7 cellular contexts compared by ENCODE assay signal in genomic region chr17:30666838-30667508, GRCh38.
DNase-seq lines count a peak whose midpoint lies in the region; ATAC-seq and TF ChIP-seq lines count a peak whose summit lies in the region.
"Not testable (repeated sequence)": the region's sequence is repeated elsewhere in the genome, so short reads cannot be mapped to it uniquely, and the experiment has no call there.

No MANE protein-coding gene starts in this region.

- H3K9me2 ChIP-seq in PC-9 (ENCODE audit: insufficient read depth) = not testable (repeated sequence)

- H4K20me1 ChIP-seq in H9 (ENCODE audit: control insufficient read depth, insufficient read depth, insufficient read length); PC-9 (ENCODE audit: insufficient read depth): not testable (repeated sequence)

- CTCF ChIA-PET in PC-9 (lab: Charles Lee) = not testable (repeated sequence)

- not testable (repeated sequence) for H3K79me2 ChIP-seq in H9 (ENCODE audit: insufficient read depth, low read length); PC-9 (ENCODE audit: low read depth)

- H2BK20ac ChIP-seq in H9 (ENCODE audit: low read depth, low read length, poor library complexity, severe bottlenecking) = not testable (repeated sequence)

- H3K27me3 ChIP-seq in H9 (ENCODE audit: insufficient read depth, low read length); PC-9 (ENCODE audit: insufficient read depth, low read depth); skeletal muscle satellite cell (ENCODE audit: control insufficient read depth, insufficient read depth, low read length): not testable (repeated sequence)

- H3K23me2 ChIP-seq in H9 (ENCODE audit: insufficient read length, low read depth, low read length, poor library complexity, severe bottlenecking) = not testable (repeated sequence)

- not testable (repeated sequence) for H3K27ac ChIP-seq in H9 (ENCODE audit: insufficient read length, low read depth, low read length); PC-9

- not testable (repeated sequence) for H3K56ac ChIP-seq in H9 (ENCODE audit: insufficient read length, low read depth, low read length)

- WGBS in H9 (ENCODE audit: extremely low coverage, insufficient read length, low lambda C conversion rate) = no CpG with 5 or more reads among the region's 18 CpGs

- not testable (repeated sequence) for H3K79me1 ChIP-seq in H9 (ENCODE audit: insufficient read depth, low read depth, low read length, poor library complexity, severe bottlenecking)

- H4K91ac ChIP-seq in H9 (ENCODE audit: insufficient read length, low read depth, low read length) = not testable (repeated sequence)

- H2BK15ac ChIP-seq in H9 (ENCODE audit: low read depth, low read length) = not testable (repeated sequence)

- H3K14ac ChIP-seq in H9 (ENCODE audit: insufficient read depth, low read length) = not testable (repeated sequence)

- H3K4me1 ChIP-seq in H9 (ENCODE audit: insufficient read depth, low read length); PC-9 (replicated peaks; ENCODE audit: insufficient read depth); skeletal muscle satellite cell (ENCODE audit: control insufficient read depth, insufficient read depth, low read length): not testable (repeated sequence)

- not testable (repeated sequence) for H2BK120ac ChIP-seq in H9 (ENCODE audit: low read depth, low read length, poor library complexity, severe bottlenecking)

- H3K4me1 Mint-ChIP-seq in H9 = peaks cover 10 to 13% of the 10 kb centered on the region in 2 experiments
- not testable (repeated sequence) for H3K4me1 Mint-ChIP-seq in activated naive CD4-positive, alpha-beta T cell treated with anti-CD3 and anti-CD28 coated beads, Interleukin-2, amount 50 U/mL, for 24 hours; effector memory CD8-positive, alpha-beta T cell (ENCODE audit: low read depth in 2 of 2); natural killer cell treated with Interleukin-12 subunit alpha and Interleukin-12 subunit beta and Interleukin-15 and Interleukin-18, amount 100 ng/mL, for 72 hours (ENCODE audit: low read depth in 2 of 2)

- H3T11ph ChIP-seq in H9 (ENCODE audit: low read length) = not testable (repeated sequence)

- not testable (repeated sequence) for H3F3A ChIP-seq in PC-9 (ENCODE audit: insufficient read depth, low read depth)

- H2AFZ ChIP-seq in H9 (ENCODE audit: low read length); PC-9: not testable (repeated sequence)

- H4K5ac ChIP-seq in H9 (ENCODE audit: insufficient read length, low read depth, low read length) = not testable (repeated sequence)

- POLR2A ChIA-PET in PC-9 (lab: Charles Lee; ENCODE audit: unreplicated experiment) = not testable (repeated sequence)

- peak overlapping the region; percentile 58; the same call in 1 of the 2 replicates for H3K4me3 ChIP-seq in PC-9
- H3K4me3 ChIP-seq in iPS-11a (ENCODE audit: low read depth, low read length) = peak overlapping the region; percentile 33
- not testable (repeated sequence) for H3K4me3 ChIP-seq in skeletal muscle satellite cell (ENCODE audit: low read length)

- not testable (repeated sequence) for H3K36me3 Mint-ChIP-seq in H9 (ENCODE audit: insufficient read depth in 1 of 3, low read depth in 3 of 3); activated naive CD4-positive, alpha-beta T cell treated with anti-CD3 and anti-CD28 coated beads, Interleukin-2, amount 50 U/mL, for 24 hours; effector memory CD8-positive, alpha-beta T cell (ENCODE audit: insufficient read depth); natural killer cell treated with Interleukin-12 subunit alpha and Interleukin-12 subunit beta and Interleukin-15 and Interleukin-18, amount 100 ng/mL, for 72 hours

- H3K4me3 Mint-ChIP-seq in H9 = peak overlapping the region; percentile 72 to 86
- peak overlapping the region; percentile 27 for H3K4me3 Mint-ChIP-seq in activated naive CD4-positive, alpha-beta T cell treated with anti-CD3 and anti-CD28 coated beads, Interleukin-2, amount 50 U/mL, for 24 hours
- H3K4me3 Mint-ChIP-seq in effector memory CD8-positive, alpha-beta T cell = peak overlapping the region; percentile 38 to 61
- H3K4me3 Mint-ChIP-seq in natural killer cell treated with Interleukin-12 subunit alpha and Interleukin-12 subunit beta and Interleukin-15 and Interleukin-18, amount 100 ng/mL, for 72 hours = peak overlapping the region; percentile 39

- BruUV-seq in PC-9 (replicated peaks; lab: Mats Ljungman, UMichigan) = not testable (repeated sequence)

- H3K9me3 ChIP-seq in H9 (ENCODE audit: control insufficient read depth, low read depth, low read length); PC-9 (ENCODE audit: insufficient read depth, low read depth); skeletal muscle satellite cell (replicated peaks; ENCODE audit: low read length): not testable (repeated sequence)

- H2BK12ac ChIP-seq in H9 (ENCODE audit: insufficient read length, low read depth, low read length) = not testable (repeated sequence)

- not testable (repeated sequence) for H3K27me3 Mint-ChIP-seq in H9 (ENCODE audit: low read depth); activated naive CD4-positive, alpha-beta T cell treated with anti-CD3 and anti-CD28 coated beads, Interleukin-2, amount 50 U/mL, for 24 hours; effector memory CD8-positive, alpha-beta T cell; natural killer cell treated with Interleukin-12 subunit alpha and Interleukin-12 subunit beta and Interleukin-15 and Interleukin-18, amount 100 ng/mL, for 72 hours

- not testable (repeated sequence) for H3K4ac ChIP-seq in H9 (ENCODE audit: low read depth, low read length)

- not testable (repeated sequence) for H3K23ac ChIP-seq in H9 (ENCODE audit: insufficient read length, low read depth, low read length)

- not testable (repeated sequence) for H3K36me3 ChIP-seq in PC-9 (ENCODE audit: low read depth); skeletal muscle satellite cell (ENCODE audit: insufficient read depth, low read length)

- not testable (repeated sequence) for H2AK5ac ChIP-seq in H9 (ENCODE audit: insufficient read length, low read length)

- H4K8ac ChIP-seq in H9 (replicated peaks; ENCODE audit: insufficient read length, low read depth, low read length) = not testable (repeated sequence)

- intact Hi-C loops in PC-9 (cut with micrococcal nuclease; ENCODE audit: unreplicated experiment) = not testable (repeated sequence)

- H3K9ac ChIP-seq in H9 (ENCODE audit: extremely low read depth, insufficient read length, low read length) = not testable (repeated sequence)
- peak overlapping the region; percentile 11 for H3K9ac ChIP-seq in skeletal muscle satellite cell (ENCODE audit: low read depth, low read length)

- DNase-seq in H9 = peak; percentile 55
- DNase-seq in PC-9; effector memory CD8-positive, alpha-beta T cell; natural killer cell treated with Interleukin-12 subunit alpha and Interleukin-12 subunit beta and Interleukin-15 and Interleukin-18, amount 100 ng/mL, for 72 hours (ENCODE audit: low spot score): not testable (repeated sequence)

- H2BK5ac ChIP-seq in H9 (ENCODE audit: insufficient read length, low read length) = not testable (repeated sequence)

- H3K4me2 ChIP-seq in H9 (ENCODE audit: insufficient read depth, insufficient read length, low read length) = peak overlapping the region; percentile 55
- H3K4me2 ChIP-seq in PC-9 = peak overlapping the region; percentile 77
- peak overlapping the region; percentile 66 for H3K4me2 ChIP-seq in skeletal muscle satellite cell (ENCODE audit: low read length)

- H3K18ac ChIP-seq in H9 (ENCODE audit: insufficient read length, low read depth, low read length) = not testable (repeated sequence)

- not testable (repeated sequence) for ATAC-seq in effector memory CD8-positive, alpha-beta T cell (replicated peaks); natural killer cell treated with Interleukin-12 subunit alpha and Interleukin-12 subunit beta and Interleukin-15 and Interleukin-18, amount 100 ng/mL, for 72 hours

- not testable (repeated sequence) for H3K9me3 Mint-ChIP-seq in H9; activated naive CD4-positive, alpha-beta T cell treated with anti-CD3 and anti-CD28 coated beads, Interleukin-2, amount 50 U/mL, for 24 hours; effector memory CD8-positive, alpha-beta T cell; natural killer cell treated with Interleukin-12 subunit alpha and Interleukin-12 subunit beta and Interleukin-15 and Interleukin-18, amount 100 ng/mL, for 72 hours

- peak overlapping the region; percentile 90 to 97 (median 92) for H3K27ac Mint-ChIP-seq in H9
- H3K27ac Mint-ChIP-seq in activated naive CD4-positive, alpha-beta T cell treated with anti-CD3 and anti-CD28 coated beads, Interleukin-2, amount 50 U/mL, for 24 hours = peak overlapping the region; percentile 30
- H3K27ac Mint-ChIP-seq in effector memory CD8-positive, alpha-beta T cell = peak overlapping the region in 1 of 2 donors; percentile 23
- H3K27ac Mint-ChIP-seq in natural killer cell treated with Interleukin-12 subunit alpha and Interleukin-12 subunit beta and Interleukin-15 and Interleukin-18, amount 100 ng/mL, for 72 hours = not testable (repeated sequence)

- TF ChIP-seq CTCF in H9 (conservative IDR thresholded peaks at IDR 0.05); PC-9 (conservative IDR thresholded peaks at IDR 0.05): not testable (repeated sequence)

Comparison
In these comparisons a context has a peak if more than half of its experiments do, and no peak if none do; other contexts are left out.
1. H3K4me3 Mint-ChIP-seq: peak in every context shown above with its lines; median percentile 79 in H9; 50 in effector memory CD8-positive, alpha-beta T cell; 39 in natural killer cell treated with Interleukin-12 subunit alpha and Interleukin-12 subunit beta and Interleukin-15 and Interleukin-18, amount 100 ng/mL, for 72 hours; 27 in activated naive CD4-positive, alpha-beta T cell treated with anti-CD3 and anti-CD28 coated beads, Interleukin-2, amount 50 U/mL, for 24 hours.